ENCODE assay signal across 2 cellular contexts in genomic region chr6:32945106-32945761, GRCh38.
A peak's percentile ranks its signal among the peaks of the same experiment; 100 is the strongest.
TF ChIP-seq lines count a peak whose summit lies in the region.

No MANE protein-coding gene starts in this region.

TF ChIP-seq in liver, 16 proteins besides CTCF, POLR2A, EP300 and RAD21:
- peak in 1 of 2 donors; percentile 12 for TF ChIP-seq HNF4A (conservative IDR thresholded peaks at IDR 0.05)
- no peak for TF ChIP-seq ATF3 (IDR thresholded peaks at IDR 0.05)
- TF ChIP-seq NR2F2 (IDR thresholded peaks at IDR 0.05), result no peak
- TF ChIP-seq YY1 (IDR thresholded peaks at IDR 0.05), result peak; percentile 31
- TF ChIP-seq TAF1 (conservative IDR thresholded peaks at IDR 0.05), result no peak

TF ChIP-seq in HepG2, 621 proteins besides CTCF, POLR2A, EP300 and RAD21:
- TF ChIP-seq MEF2D (CRISPR knock-in tag; IDR thresholded peaks at IDR 0.05) (no peak), ZNF160 (CRISPR knock-in tag; IDR thresholded peaks at IDR 0.05) (no peak), ZBTB49 (CRISPR knock-in tag; IDR thresholded peaks at IDR 0.05; ENCODE audit: borderline replicate concordance) (no peak), ZNF775 (CRISPR knock-in tag; IDR thresholded peaks at IDR 0.05; ENCODE audit: borderline replicate concordance) (no peak), RBM22 (optimal IDR thresholded peaks at IDR 0.05; ENCODE audit: low read length) (no peak), NR2F2 (IDR thresholded peaks at IDR 0.05; ENCODE audit: borderline replicate concordance, low read depth) (no peak), HDAC1 (CRISPR knock-in tag; IDR thresholded peaks at IDR 0.05) (no peak), ZNF432 (CRISPR knock-in tag; IDR thresholded peaks at IDR 0.05; ENCODE audit: borderline replicate concordance) (no peak), SIN3B (IDR thresholded peaks at IDR 0.05; ENCODE audit: low read length) (no peak), TEAD3 (CRISPR knock-in tag; optimal IDR thresholded peaks at IDR 0.05; ENCODE audit: borderline replicate concordance) (no peak), RBAK (CRISPR knock-in tag; IDR thresholded peaks at IDR 0.05) (no peak), AKNA (CRISPR knock-in tag; IDR thresholded peaks at IDR 0.05; ENCODE audit: borderline replicate concordance) (no peak), ZNF263 (CRISPR knock-in tag; IDR thresholded peaks at IDR 0.05) (no peak), NR2F6 (IDR thresholded peaks at IDR 0.05) (no peak), NR2F6 (CRISPR knock-in tag; IDR thresholded peaks at IDR 0.05) (no peak), ZNF354B (CRISPR knock-in tag; IDR thresholded peaks at IDR 0.05) (no peak)
